ENCODE assay signal across 1 cellular context in the genomic region with DNA sequence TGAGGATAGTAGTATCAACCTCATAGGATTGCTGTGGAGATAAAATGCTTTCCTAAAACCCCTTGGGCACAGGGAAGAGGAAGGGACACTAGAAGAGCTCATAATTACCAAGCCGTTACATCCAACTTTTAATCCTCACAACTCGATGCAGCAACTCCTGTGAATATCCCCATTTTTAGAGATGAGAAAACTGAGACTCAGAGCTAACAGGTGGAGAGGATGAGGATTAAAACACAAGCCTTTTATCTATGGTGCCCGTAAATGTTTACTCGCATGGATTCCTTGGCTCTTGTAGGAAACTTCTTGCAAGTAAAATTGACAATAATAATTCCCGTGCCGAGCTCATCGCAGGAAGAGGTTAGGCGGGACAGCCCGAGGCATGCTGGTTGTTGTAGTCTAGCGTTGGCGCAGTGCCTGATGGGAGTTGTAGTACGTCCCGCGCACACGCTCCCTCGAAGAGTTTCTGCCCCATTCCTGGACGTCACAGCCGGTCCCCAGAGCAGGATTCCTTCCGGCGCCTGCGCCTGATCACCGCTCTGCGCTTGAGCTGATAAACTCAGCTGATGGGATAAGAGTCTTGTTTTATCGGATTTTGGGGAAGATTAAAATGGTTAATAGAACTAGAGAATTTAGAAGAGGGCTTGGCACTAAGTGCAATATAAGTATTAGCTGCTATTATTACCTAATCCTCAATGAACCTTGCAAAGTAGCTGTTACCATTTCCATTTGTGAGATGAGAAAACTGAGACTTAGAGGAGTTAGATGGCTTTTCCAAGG.
TF ChIP-seq lines count a peak whose summit lies in the region.

No MANE protein-coding gene starts in this region.

TF ChIP-seq in H1, 55 proteins besides CTCF, POLR2A, EP300 and RAD21:
- TF ChIP-seq CREB1 (IDR thresholded peaks at IDR 0.05) = peak; percentile 92
- TF ChIP-seq, protein P1, sequence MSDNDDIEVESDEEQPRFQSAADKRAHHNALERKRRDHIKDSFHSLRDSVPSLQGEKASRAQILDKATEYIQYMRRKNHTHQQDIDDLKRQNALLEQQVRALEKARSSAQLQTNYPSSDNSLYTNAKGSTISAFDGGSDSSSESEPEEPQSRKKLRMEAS (IDR thresholded peaks at IDR 0.05) = peak; percentile 80
- TF ChIP-seq CTBP2 (IDR thresholded peaks at IDR 0.05; ENCODE audit: borderline replicate concordance, insufficient read depth, insufficient read length, low read length) = no peak
- peak; percentile 50; the same call in 1 of the 2 replicates for TF ChIP-seq CHD2 (IDR thresholded peaks at IDR 0.05; ENCODE audit: low read length)
- peak; percentile 40; the same call in 1 of the 2 replicates for TF ChIP-seq TEAD4 (IDR thresholded peaks at IDR 0.05; ENCODE audit: low read depth, low read length)
- TF ChIP-seq TAF1 (IDR thresholded peaks at IDR 0.05; ENCODE audit: low read depth, low read length) = peak; percentile 57; the same call in 1 of the 2 replicates
- peak in 1 of 2 experiments; percentile 64; a peak in 1 of 4 replicates for TF ChIP-seq SIN3A (conservative IDR thresholded peaks at IDR 0.05 in 1 of 2, IDR thresholded peaks at IDR 0.05 in 1 of 2; ENCODE audit: low read depth in 1 of 2, low read length in 2 of 2)
- no peak for TF ChIP-seq RXRA (IDR thresholded peaks at IDR 0.05; ENCODE audit: insufficient read depth, low read depth, low read length)
- TF ChIP-seq KDM1A (IDR thresholded peaks at IDR 0.05; ENCODE audit: borderline replicate concordance, low read length) = no peak
- TF ChIP-seq SP1 (IDR thresholded peaks at IDR 0.05; ENCODE audit: low read depth, low read length) = 0 out of 2 replicates have a peak, but pooled peaks have one; percentile 43
- TF ChIP-seq ASH2L (IDR thresholded peaks at IDR 0.05; ENCODE audit: low read length) = no peak
- peak; percentile 59 for TF ChIP-seq NRF1 (IDR thresholded peaks at IDR 0.05; ENCODE audit: low read depth, low read length)
- peak; percentile 82 for TF ChIP-seq SIX5 (IDR thresholded peaks at IDR 0.05; ENCODE audit: low read depth, low read length)
- peak; percentile 48; the same call in 1 of the 2 replicates for TF ChIP-seq POLR2AphosphoS5 (IDR thresholded peaks at IDR 0.05; ENCODE audit: low read depth, low read length)
- TF ChIP-seq GABPA (IDR thresholded peaks at IDR 0.05; ENCODE audit: borderline replicate concordance, insufficient read depth, low read length) = peak; percentile 71; the same call in 1 of the 2 replicates
